ENCODE assay signal across 20 cellular contexts in genomic region chr13:89812856-89813255, GRCh38.
DNase-seq lines count a peak whose midpoint lies in the region; ATAC-seq, FAIRE-seq and TF ChIP-seq lines count a peak whose summit lies in the region.
"Had no signal": no experiment of that assay in that cellular context is flagged by ENCODE, and none has a peak within 500 bp of the region (broad histone marks: within the 10 kb centered on the region; RNA-seq: fewer than 3 reads in every experiment).

No MANE protein-coding gene starts in this region.

- FAIRE-seq in K562 (lab: Jason Lieb, UNC), result no peak
- no peak for FAIRE-seq in RCC 7860 (lab: Jason Lieb, UNC)
- FAIRE-seq: G401.6, GM12891 had no signal

- in situ Hi-C loops in K562 (cut with MboI), result no loop called here

- no peak overlapping the region for H2AFZ ChIP-seq in K562 (ENCODE audit: low read depth, low read length)
- H2AFZ ChIP-seq in neural progenitor cell (replicated peaks), result no peak overlapping the region
- H2AFZ ChIP-seq: GM23248 had no signal

- H3K27ac ChIP-seq in K562 (ENCODE audit: extremely low read depth, low read depth, low read length) (no peak overlapping the region), neural progenitor cell (peak overlapping the region; percentile 38)
- H3K27ac ChIP-seq: BLaER1 treated with 17β-estradiol and CSF1 and Interleukin-3, amounts not matched to agents 10 nM and 100 nM; GM23248; KMS-11 had no signal

- H3K9ac ChIP-seq in K562 (ENCODE audit: insufficient read depth in 1 of 2, low read depth in 2 of 2, low read length in 2 of 2) (no peak overlapping the region), neural progenitor cell (no peak overlapping the region)
- H3K9ac ChIP-seq: BLaER1 treated with 17β-estradiol and CSF1 and Interleukin-3, amounts not matched to agents 10 nM and 100 nM; GM23248; KMS-11 had no signal

- H3K27me3 ChIP-seq in K562 (ENCODE audit: control insufficient read depth in 2 of 2, insufficient read depth in 2 of 2, low read length in 2 of 2) (no peaks in the 10 kb centered on the region), neural progenitor cell (no peaks in the 10 kb centered on the region)
- H3K27me3 ChIP-seq: BLaER1 treated with 17β-estradiol and CSF1 and Interleukin-3, amounts not matched to agents 10 nM and 100 nM had no signal

- H3K9me3 ChIP-seq in K562 (replicated peaks; ENCODE audit: control insufficient read depth, insufficient read depth, low read depth, low read length) (peaks cover 2% of the 10 kb centered on the region; the same call in 1 of the 2 replicates), neural progenitor cell (ENCODE audit: low read depth) (no peaks in the 10 kb centered on the region)
- H3K9me3 ChIP-seq: HAP-1 had no signal

- POLR2A ChIA-PET in K562 (lab: Yijun Ruan, JAX), result no interaction called here

- ATAC-seq in K562 (no peak), HG02678 (IDR thresholded peaks at IDR 0.05; ENCODE audit: unreplicated experiment) (no peak), GM21737 (IDR thresholded peaks at IDR 0.05; ENCODE audit: unreplicated experiment) (no peak)
- ATAC-seq in stimulated activated effector memory CD8-positive, alpha-beta T cell treated with anti-CD3 and anti-CD28 coated beads, Interleukin-12 subunit alpha, Interleukin-12 subunit beta, amount 100 ng/mL, for 72 hours, result no peak
- ATAC-seq: CD8-positive, alpha-beta T cell had no signal

- H3K4me3 ChIP-seq in K562 (no peak overlapping the region), neural progenitor cell (no peak overlapping the region)
- H3K4me3 ChIP-seq: BLaER1 treated with 17β-estradiol and CSF1 and Interleukin-3, amounts not matched to agents 10 nM and 100 nM; GM23248; HAP-1 had no signal

- H3F3A ChIP-seq in neural progenitor cell (ENCODE audit: low read depth), result no peaks in the 10 kb centered on the region

- DNase-seq in HT1080 (ENCODE audit: low read depth) (peak; percentile 3), K562 (ENCODE audit: extremely low read depth in 1 of 4, low spot score in 3 of 4) (no peak), endothelial cell (ENCODE audit: low spot score) (no peak), neural progenitor cell (ENCODE audit: low spot score) (no peak), RCC 7860 (ENCODE audit: low spot score) (no peak)
- DNase-seq in stimulated activated effector memory CD8-positive, alpha-beta T cell treated with anti-CD3 and anti-CD28 coated beads, Interleukin-12 subunit alpha, Interleukin-12 subunit beta, amount 100 ng/mL, for 72 hours (ENCODE audit: low spot score in 2 of 2), result no peak
- DNase-seq: CD8-positive, alpha-beta T cell; DMS 273 treated with DMSO at 0.1 percent for 48 hours; DMS53; DND-41; EL; GM23248 had no signal

- no peak for TF ChIP-seq CTCF in K562 (IDR thresholded peaks at IDR 0.05 in 2 of 3, conservative IDR thresholded peaks at IDR 0.05 in 1 of 3; ENCODE audit: insufficient read depth in 2 of 3, low read depth in 1 of 3, low read length in 3 of 3)
- no peak for TF ChIP-seq CTCF in endothelial cell (IDR thresholded peaks at IDR 0.05; ENCODE audit: unreplicated experiment)
- TF ChIP-seq CTCF in neural progenitor cell (IDR thresholded peaks at IDR 0.05), result no peak

- H3K36me3 Mint-ChIP-seq in endothelial cell (ENCODE audit: low read depth, unreplicated experiment) (no peaks in the 10 kb centered on the region), neural progenitor cell (no peaks in the 10 kb centered on the region)
- H3K36me3 Mint-ChIP-seq in stimulated activated effector memory CD8-positive, alpha-beta T cell treated with anti-CD3 and anti-CD28 coated beads, Interleukin-12 subunit alpha, Interleukin-12 subunit beta, amount 100 ng/mL, for 72 hours, result no peaks in the 10 kb centered on the region
- H3K36me3 Mint-ChIP-seq: CD8-positive, alpha-beta T cell had no signal

- intact Hi-C loops in K562 (cut with micrococcal nuclease), result loop anchor here (10.0 kb wide), 1 partner anchor 1052 kb away; no protein-coding TSS in a partner anchor

- 0% methylated on average over 2 of the region's 2 CpGs for WGBS in K562 (ENCODE audit: insufficient coverage, low coverage, missing lambda C conversion rate)

- H3K4me2 ChIP-seq in K562 (ENCODE audit: insufficient read depth, low read length) (no peak overlapping the region), neural progenitor cell (peak overlapping the region; percentile 19)
- H3K4me2 ChIP-seq: BLaER1 treated with 17β-estradiol and CSF1 and Interleukin-3, amounts not matched to agents 10 nM and 100 nM; KMS-11 had no signal

- H3K4me1 Mint-ChIP-seq in endothelial cell (ENCODE audit: unreplicated experiment) (peaks cover 6% of the 10 kb centered on the region), neural progenitor cell (peaks cover 6% of the 10 kb centered on the region)
- no peaks in the 10 kb centered on the region for H3K4me1 Mint-ChIP-seq in stimulated activated effector memory CD8-positive, alpha-beta T cell treated with anti-CD3 and anti-CD28 coated beads, Interleukin-12 subunit alpha, Interleukin-12 subunit beta, amount 100 ng/mL, for 72 hours
- H3K4me1 Mint-ChIP-seq: B cell had no signal

- no peaks in the 10 kb centered on the region for H3K4me1 ChIP-seq in K562 (replicated peaks in 1 of 2; ENCODE audit: control insufficient read depth in 2 of 2, insufficient read depth in 2 of 2, low read length in 2 of 2)
- H3K4me1 ChIP-seq in neural progenitor cell, result peaks cover 19% of the 10 kb centered on the region
- H3K4me1 ChIP-seq: BLaER1 treated with 17β-estradiol and CSF1 and Interleukin-3, amounts not matched to agents 10 nM and 100 nM; HAP-1 had no signal

- H3K9me1 ChIP-seq in K562 (ENCODE audit: control insufficient read depth, insufficient read depth, low read length), result no peaks in the 10 kb centered on the region

- CTCF ChIA-PET in K562 (lab: Yijun Ruan, JAX; ENCODE audit: low intra/inter-chr PET ratio), result no interaction called here

- TF ChIP-seq POLR2A in K562 (conservative IDR thresholded peaks at IDR 0.05), result no peak

- H3K79me2 ChIP-seq in K562 (ENCODE audit: control insufficient read depth, insufficient read depth, low read length), result no peaks in the 10 kb centered on the region
- H3K79me2 ChIP-seq in neural progenitor cell (ENCODE audit: low read depth), result no peaks in the 10 kb centered on the region

- no peak for TF ChIP-seq RAD21 in K562 (CRISPR knock-in tag; conservative IDR thresholded peaks at IDR 0.05 in 1 of 2, IDR thresholded peaks at IDR 0.05 in 1 of 2)

- H3K36me3 ChIP-seq in K562 (ENCODE audit: control insufficient read depth, insufficient read depth, low read length) (no peaks in the 10 kb centered on the region), neural progenitor cell (no peaks in the 10 kb centered on the region)
- H3K36me3 ChIP-seq: BLaER1 treated with 17β-estradiol and CSF1 and Interleukin-3, amounts not matched to agents 10 nM and 100 nM; HAP-1 had no signal

- H3K27me3 Mint-ChIP-seq in endothelial cell (ENCODE audit: unreplicated experiment), result no peaks in the 10 kb centered on the region
- peaks cover 2% of the 10 kb centered on the region for H3K27me3 Mint-ChIP-seq in neural progenitor cell (ENCODE audit: insufficient read depth, low read depth)
- H3K27me3 Mint-ChIP-seq: B cell had no signal

- BruUV-seq in K562 (replicated peaks; lab: Mats Ljungman, UMichigan), result no TSS peak

- H3K9me3 Mint-ChIP-seq in endothelial cell (ENCODE audit: unreplicated experiment), result no peaks in the 10 kb centered on the region
- peaks cover 9% of the 10 kb centered on the region for H3K9me3 Mint-ChIP-seq in neural progenitor cell
- H3K9me3 Mint-ChIP-seq in stimulated activated effector memory CD8-positive, alpha-beta T cell treated with anti-CD3 and anti-CD28 coated beads, Interleukin-12 subunit alpha, Interleukin-12 subunit beta, amount 100 ng/mL, for 72 hours, result peaks cover 8% of the 10 kb centered on the region

- H3K4me3 Mint-ChIP-seq in endothelial cell (ENCODE audit: unreplicated experiment) (no peak overlapping the region), neural progenitor cell (no peak overlapping the region)
- H3K4me3 Mint-ChIP-seq in stimulated activated effector memory CD8-positive, alpha-beta T cell treated with anti-CD3 and anti-CD28 coated beads, Interleukin-12 subunit alpha, Interleukin-12 subunit beta, amount 100 ng/mL, for 72 hours, result no peak overlapping the region
- H3K4me3 Mint-ChIP-seq: B cell; CD8-positive, alpha-beta T cell had no signal

- TF ChIP-seq EP300 in K562 (IDR thresholded peaks at IDR 0.05; ENCODE audit: low read length), result no peak

- H3K27ac Mint-ChIP-seq in endothelial cell (ENCODE audit: unreplicated experiment) (peak overlapping the region; percentile 61), neural progenitor cell (no peak overlapping the region)
- no peak overlapping the region for H3K27ac Mint-ChIP-seq in stimulated activated effector memory CD8-positive, alpha-beta T cell treated with anti-CD3 and anti-CD28 coated beads, Interleukin-12 subunit alpha, Interleukin-12 subunit beta, amount 100 ng/mL, for 72 hours
- H3K27ac Mint-ChIP-seq: B cell; CD8-positive, alpha-beta T cell had no signal

- H4K20me1 ChIP-seq in K562 (replicated peaks; ENCODE audit: control insufficient read depth, insufficient read depth, low read length) (no peaks in the 10 kb centered on the region), neural progenitor cell (ENCODE audit: low read depth) (no peaks in the 10 kb centered on the region)
- H4K20me1 ChIP-seq: BLaER1 treated with 17β-estradiol and CSF1 and Interleukin-3, amounts not matched to agents 10 nM and 100 nM had no signal

TF ChIP-seq in K562, 482 proteins besides CTCF, POLR2A, EP300 and RAD21 (continues in another document):
- no peak for TF ChIP-seq PHTF2 (CRISPR knock-in tag; IDR thresholded peaks at IDR 0.05)
- TF ChIP-seq MED1 (CRISPR knock-in tag; IDR thresholded peaks at IDR 0.05; ENCODE audit: borderline replicate concordance), result no peak
- TF ChIP-seq DDX20 (tag; IDR thresholded peaks at IDR 0.05; ENCODE audit: low read depth), result no peak
- TF ChIP-seq CBFB (CRISPR knock-in tag; IDR thresholded peaks at IDR 0.05), result no peak
- no peak for TF ChIP-seq RFX5 (IDR thresholded peaks at IDR 0.05; ENCODE audit: low read depth, low read length)
- TF ChIP-seq SMC3 (conservative IDR thresholded peaks at IDR 0.05; ENCODE audit: insufficient read depth, low read depth, low read length), result no peak
- TF ChIP-seq E2F3 (CRISPR knock-in tag; IDR thresholded peaks at IDR 0.05), result no peak
- TF ChIP-seq NFIX (CRISPR knock-in tag; IDR thresholded peaks at IDR 0.05; ENCODE audit: low read depth), result no peak
